ENCODE assay signal across 9 cellular contexts in genomic region chr9:16727452-16728127, GRCh38.
A peak's percentile ranks its signal among the peaks of the same experiment; 100 is the strongest.
DNase-seq lines count a peak whose midpoint lies in the region; ATAC-seq and TF ChIP-seq lines count a peak whose summit lies in the region.
"Had no signal": no experiment of that assay in that cellular context is flagged by ENCODE, and none has a peak within 500 bp of the region (broad histone marks: within the 10 kb centered on the region; RNA-seq: fewer than 3 reads in every experiment).

No MANE protein-coding gene starts in this region.

- peak overlapping the region; percentile 55 for H3K4me3 ChIP-seq in MM.1S (ENCODE audit: low read length)
- H3K4me3 ChIP-seq in choroid plexus epithelial cell (ENCODE audit: low read depth, low read length): peak overlapping the region; percentile 76
- H3K4me3 ChIP-seq in thyroid gland (replicated peaks in 1 of 3): peak overlapping the region in 2 of 3 donors; percentile 43 to 49

- no peaks in the 10 kb centered on the region for H3K36me3 ChIP-seq in MM.1S (replicated peaks; ENCODE audit: insufficient read depth, low read length)
- H3K36me3 ChIP-seq in thyroid gland: no peaks in the 10 kb centered on the region

- no peaks in the 10 kb centered on the region for H3F3A ChIP-seq in MM.1S (ENCODE audit: insufficient read depth, low read length)

- peak overlapping the region; percentile 58 for H2AFZ ChIP-seq in MM.1S (ENCODE audit: low read length)

- H4K20me1 ChIP-seq in MM.1S (ENCODE audit: insufficient read depth, low read length): no peaks in the 10 kb centered on the region

- in situ Hi-C loops in G401 (cut with HindIII; ENCODE audit: low sequenced_read_pairs): no loop called here

- intact Hi-C loops in left colon (cut with DNase I, micrococcal nuclease) (loop anchor here in 1 of 2 donors (10.0 kb wide), 1 partner anchor 137 kb away; no protein-coding TSS in a partner anchor), thyroid gland (cut with DNase I) (no loop called here)

- peak; percentile 9 for DNase-seq in MM.1S
- DNase-seq in choroid plexus epithelial cell (ENCODE audit: low read depth): peak; percentile 65
- no peak for DNase-seq in left colon
- peak; percentile 6 to 25 for DNase-seq in thyroid gland
- DNase-seq in NK-92 (lab: John Stamatoyannopoulos, UW; ENCODE audit: unreplicated experiment): no peak
- DNase-seq in SIG-M5 treated with dmso at 0.1 percent for 504 hours (lab: John Stamatoyannopoulos, UW; ENCODE audit: unreplicated experiment): no peak
- no peak for DNase-seq in G401 (ENCODE audit: low spot score)
- DNase-seq in NOMO-1 (lab: John Stamatoyannopoulos, UW; ENCODE audit: unreplicated experiment in 2 of 2): no peak
- DNase-seq: activated effector memory CD4-positive, alpha-beta T cell treated with anti-CD3 and anti-CD28 coated beads, Interleukin-2, amount 50 U/mL, for 16 hours had no signal

- ATAC-seq in left colon: peak; percentile 7

- H3K9me3 ChIP-seq in MM.1S (replicated peaks; ENCODE audit: insufficient read depth, low read length) (no peaks in the 10 kb centered on the region), thyroid gland (no peaks in the 10 kb centered on the region)

- WGBS in thyroid gland, 2 donors: 19 to 21% methylated on average over 6 of the region's 6 CpGs

- H3K4me1 ChIP-seq in MM.1S (ENCODE audit: low read length) (peaks cover 4% of the 10 kb centered on the region; the same call in 1 of the 2 replicates), thyroid gland (peaks cover 17 to 18% of the 10 kb centered on the region in 2 donors)

- H3K9me2 ChIP-seq in MM.1S (replicated peaks; ENCODE audit: insufficient read depth, low read length): no peaks in the 10 kb centered on the region

- H3K4me2 ChIP-seq in MM.1S (ENCODE audit: low read depth, low read length): peak overlapping the region; percentile 62

- H3K27ac ChIP-seq in MM.1S (ENCODE audit: low read length) (no peak overlapping the region), thyroid gland (peak overlapping the region; percentile 63 to 89 (median 82))

- TF ChIP-seq CTCF in MM.1S (IDR thresholded peaks at IDR 0.05; ENCODE audit: low read length) (no peak), choroid plexus epithelial cell (conservative IDR thresholded peaks at IDR 0.05; ENCODE audit: low read depth, low read length) (no peak), thyroid gland (IDR thresholded peaks at IDR 0.05) (no peak)

- H3K9ac ChIP-seq in MM.1S (ENCODE audit: low read length): peak overlapping the region; percentile 33; the same call in 1 of the 2 replicates

- no peaks in the 10 kb centered on the region for H3K79me2 ChIP-seq in MM.1S (ENCODE audit: low read length)

- TF ChIP-seq POLR2A in thyroid gland (IDR thresholded peaks at IDR 0.05): peak in 1 of 2 donors; percentile 5

- H3K27me3 ChIP-seq in MM.1S (replicated peaks; ENCODE audit: insufficient read depth, low read length) (no peaks in the 10 kb centered on the region), thyroid gland (no peaks in the 10 kb centered on the region)

Comparison
In these comparisons a context has a peak if more than half of its experiments do, and no peak if none do; other contexts are left out.
1. DNase-seq: peak in MM.1S (single experiment), choroid plexus epithelial cell (single experiment) and thyroid gland (2 of 2); none in left colon (0 of 2), NK-92 (single experiment), SIG-M5 treated with dmso at 0.1 percent for 504 hours (single experiment), G401 (single experiment) and NOMO-1 (0 of 2).
2. Peak in every context shown above with its lines, with median percentiles within 50 percentile points of each other: H3K4me3 ChIP-seq.